ENCODE assay signal across 1 cellular context in genomic region chr12:19298837-19299605, GRCh38.
TF ChIP-seq lines count a peak whose summit lies in the region.

No MANE protein-coding gene starts in this region.

TF ChIP-seq in SK-N-SH, 30 proteins besides CTCF, POLR2A, EP300 and RAD21 (continued from another document):
- TF ChIP-seq EZH2phosphoT487 (IDR thresholded peaks at IDR 0.05; ENCODE audit: borderline replicate concordance, low read depth) (no peak), CHD2 (IDR thresholded peaks at IDR 0.05; ENCODE audit: low read length, partially characterized antibody) (no peak)
